ENCODE assay signal across 11 cellular contexts in the genomic region with DNA sequence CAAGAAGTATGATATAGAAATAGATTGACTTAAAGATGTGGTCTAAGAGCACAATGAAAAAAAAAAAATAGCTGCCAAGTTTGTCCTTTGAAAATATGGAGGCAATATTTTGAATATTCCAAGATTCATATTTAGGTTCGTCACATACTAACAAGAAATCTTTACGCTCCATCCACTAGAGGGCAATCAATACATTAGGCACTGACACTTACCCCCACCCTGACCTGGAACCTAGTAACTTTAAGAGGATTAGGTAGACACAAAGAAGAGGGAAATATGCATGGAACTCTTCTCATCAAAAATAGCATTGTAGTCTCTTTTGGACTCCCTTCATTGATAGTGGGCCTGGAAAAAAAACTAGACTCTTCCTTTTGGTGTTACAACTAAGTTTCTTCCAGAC.
DNase-seq lines count a peak whose midpoint lies in the region; TF ChIP-seq lines count a peak whose summit lies in the region.
"Had no signal": no experiment of that assay in that cellular context is flagged by ENCODE, and none has a peak within 500 bp of the region (broad histone marks: within the 10 kb centered on the region; RNA-seq: fewer than 3 reads in every experiment).

No MANE protein-coding gene starts in this region.

- no peaks in the 10 kb centered on the region for H3K9me3 ChIP-seq in Karpas-422 (ENCODE audit: low read length)
- H3K9me3 ChIP-seq in ascending aorta: no peaks in the 10 kb centered on the region

- H3K4me1 ChIP-seq in Karpas-422 (ENCODE audit: low read length): no peaks in the 10 kb centered on the region
- H3K4me1 ChIP-seq in ascending aorta: no peaks in the 10 kb centered on the region

- no peak overlapping the region for H3K9ac ChIP-seq in Karpas-422 (ENCODE audit: low read length)

- H3K27me3 ChIP-seq in Karpas-422 (ENCODE audit: low read length) (no peaks in the 10 kb centered on the region), ascending aorta (no peaks in the 10 kb centered on the region)

- H3K27me3 Mint-ChIP-seq in nephron (ENCODE audit: low read depth): no peaks in the 10 kb centered on the region

- intact Hi-C loops in ascending aorta (cut with DNase I): no loop called here

- H3K36me3 Mint-ChIP-seq in nephron (ENCODE audit: low read depth): no peaks in the 10 kb centered on the region

- H3K27ac Mint-ChIP-seq in nephron: peak overlapping the region in 1 of 3 experiments; percentile 28

- H3K36me3 ChIP-seq in Karpas-422 (ENCODE audit: insufficient read depth, low read length) (no peaks in the 10 kb centered on the region), ascending aorta (no peaks in the 10 kb centered on the region)

- no peaks in the 10 kb centered on the region for H3K9me3 Mint-ChIP-seq in nephron

- H3K9me2 ChIP-seq in Karpas-422 (replicated peaks; ENCODE audit: insufficient read depth, low read length): no peaks in the 10 kb centered on the region

- H4K20me1 ChIP-seq in Karpas-422 (ENCODE audit: insufficient read depth, low read depth, low read length): no peaks in the 10 kb centered on the region

- no peak overlapping the region for H3K4me3 Mint-ChIP-seq in nephron

- no peaks in the 10 kb centered on the region for H3K4me1 Mint-ChIP-seq in nephron

- H3K4me2 ChIP-seq in Karpas-422 (ENCODE audit: low read depth, low read length, poor library complexity, severe bottlenecking): no peak overlapping the region

- DNase-seq in GM12865 (ENCODE audit: low read depth): peak; percentile 4
- DNase-seq in Karpas-422: peak; percentile 66
- peak; percentile 0 for DNase-seq in SKM-1 (lab: John Stamatoyannopoulos, UW; ENCODE audit: unreplicated experiment)
- DNase-seq in activated T-cell treated with anti-CD3 and anti-CD28 coated beads, Interleukin-2, amount 50 U/mL, for 48 hours: no peak
- DNase-seq in NCI-H187 (lab: John Stamatoyannopoulos, UW): no peak
- no peak for DNase-seq in stimulated activated CD4-positive, alpha-beta T cell treated with anti-CD3 and anti-CD28 coated beads, Interleukin-4, amount 100 ng/mL, for 1 hour
- DNase-seq in ascending aorta (ENCODE audit: low spot score in 2 of 2): no peak
- DNase-seq: activated CD4-positive, alpha-beta T cell treated with anti-CD3 and anti-CD28 coated beads, Interleukin-2, amount 50 U/mL, for 1 hour; NCI-H187 treated with DMSO at 0.1 percent for 48 hours; posterior cingulate gyrus had no signal

- no peak overlapping the region for H2AFZ ChIP-seq in Karpas-422 (ENCODE audit: low read length)

- H3K79me2 ChIP-seq in Karpas-422 (ENCODE audit: low read length): no peaks in the 10 kb centered on the region

- TF ChIP-seq CTCF in GM12865 (IDR thresholded peaks at IDR 0.05; ENCODE audit: insufficient read depth, low read depth, low read length, missing control alignments) (peak; percentile 17), nephron (IDR thresholded peaks at IDR 0.05; ENCODE audit: unreplicated experiment in 3 of 3) (peak; percentile 16 to 44 (median 20)), ascending aorta (IDR thresholded peaks at IDR 0.05) (no peak)

- no peak overlapping the region for H3K4me3 ChIP-seq in GM12865 (ENCODE audit: low read depth, low read length)
- H3K4me3 ChIP-seq in Karpas-422 (ENCODE audit: low read length): no peak overlapping the region
- no peak overlapping the region for H3K4me3 ChIP-seq in ascending aorta

- H3K27ac ChIP-seq in Karpas-422 (ENCODE audit: low read length) (no peak overlapping the region), ascending aorta (no peak overlapping the region)

Comparison
In these comparisons a context has a peak if more than half of its experiments do, and no peak if none do; other contexts are left out.
1. DNase-seq: peak in GM12865 (single experiment), Karpas-422 (single experiment) and SKM-1 (single experiment); none in activated T-cell treated with anti-CD3 and anti-CD28 coated beads, Interleukin-2, amount 50 U/mL, for 48 hours (0 of 2), NCI-H187 (0 of 2), stimulated activated CD4-positive, alpha-beta T cell treated with anti-CD3 and anti-CD28 coated beads, Interleukin-4, amount 100 ng/mL, for 1 hour (single experiment) and ascending aorta (0 of 2).
2. CTCF ChIP-seq: peak in GM12865 (single experiment) and nephron (3 of 3); none in ascending aorta (0 of 3).